ENCODE assay signal across 8 cellular contexts in genomic region chr10:11113156-11113555, GRCh38.
A peak's percentile ranks its signal among the peaks of the same experiment; 100 is the strongest.
DNase-seq lines count a peak whose midpoint lies in the region; ATAC-seq and TF ChIP-seq lines count a peak whose summit lies in the region.

No MANE protein-coding gene starts in this region.

- H3K9me3 ChIP-seq in AG04450 (ENCODE audit: control insufficient read depth, insufficient read depth, low read length) (no peaks in the 10 kb centered on the region), ovary (no peaks in the 10 kb centered on the region)

- ATAC-seq in GM18499 (IDR thresholded peaks at IDR 0.05; ENCODE audit: insufficient read depth, unreplicated experiment) (peak; percentile 63), HG03439 (IDR thresholded peaks at IDR 0.05; ENCODE audit: unreplicated experiment) (peak; percentile 76), GM21360 (IDR thresholded peaks at IDR 0.05; ENCODE audit: unreplicated experiment) (no peak)

- no peaks in the 10 kb centered on the region for H3K27me3 ChIP-seq in AG04450 (ENCODE audit: control insufficient read depth, insufficient read depth, low read length)
- H3K27me3 ChIP-seq in ovary, result no peaks in the 10 kb centered on the region

- POLR2A ChIA-PET in AG04450 (lab: Yijun Ruan, JAX), result no interaction called here

- H3K36me3 ChIP-seq in ovary, result no peaks in the 10 kb centered on the region

- 73 to 87% (median 81%) methylated on average over 4 of the region's 4 CpGs for WGBS in ovary, 3 donors

- TF ChIP-seq POLR2A in ovary (IDR thresholded peaks at IDR 0.05), result no peak

- peaks cover 5% of the 10 kb centered on the region for H3K4me1 ChIP-seq in ovary (ENCODE audit: insufficient read depth)

- CTCF ChIA-PET in AG04450 (lab: Charles Lee), result no interaction called here

- intact Hi-C loops in ovary (cut with DNase I), result no loop called here

- H3K4me3 ChIP-seq in AG04450 (ENCODE audit: low read depth, low read length) (no peak overlapping the region), ovary (no peak overlapping the region)

- TF ChIP-seq EP300 in ovary (IDR thresholded peaks at IDR 0.05), result no peak

- H3K27ac ChIP-seq in AG04450 (ENCODE audit: low read depth, low read length), result no peak overlapping the region
- H3K27ac ChIP-seq in ovary, result no peak overlapping the region

- DNase-seq in AG04450 (ENCODE audit: low read depth, low spot score) (no peak), ovary (no peak), NCI-H1417 (lab: John Stamatoyannopoulos, UW) (no peak), globus pallidus (ENCODE audit: low spot score) (no peak)
- DNase-seq in effector CD4-positive, alpha-beta T cell, result peak; percentile 15

- TF ChIP-seq CTCF in AG04450 (IDR thresholded peaks at IDR 0.05; ENCODE audit: low read depth, low read length) (0 out of 2 replicates have a peak, but pooled peaks have one; percentile 17), ovary (IDR thresholded peaks at IDR 0.05) (no peak)
